26 cellular contexts compared by ENCODE assay signal in genomic region chr20:64005394-64005793, GRCh38. TPM values are rescaled to one million over a fixed set of nuclear protein-coding genes. Genes with fewer than 3 reads are reported as not detected.
DNase-seq lines count a peak whose midpoint lies in the region; ATAC-seq and TF ChIP-seq lines count a peak whose summit lies in the region.
"Had no signal": no experiment of that assay in that cellular context is flagged by ENCODE, and none has a peak within 500 bp of the region (broad histone marks: within the 10 kb centered on the region; RNA-seq: fewer than 3 reads in every experiment).

No MANE protein-coding gene starts in this region.

- no peak for ATAC-seq in activated T-cell treated with anti-CD3 and anti-CD28 coated beads, Interleukin-2, amount 50 U/mL, for 4 hours
- ATAC-seq in stimulated activated effector memory CD8-positive, alpha-beta T cell treated with anti-CD3 and anti-CD28 coated beads, Interleukin-12 subunit alpha, Interleukin-12 subunit beta, amount 100 ng/mL, for 72 hours: peak; percentile 62
- no peak for ATAC-seq in GM18873 (IDR thresholded peaks at IDR 0.05; ENCODE audit: low FRiP score, unreplicated experiment)
- ATAC-seq: naive thymus-derived CD4-positive, alpha-beta T cell had no signal

- no peak for TF ChIP-seq CTCF in NB4 (IDR thresholded peaks at IDR 0.05; ENCODE audit: low read depth, low read length)
- no peak for TF ChIP-seq CTCF in fibroblast of mammary gland (conservative IDR thresholded peaks at IDR 0.05; ENCODE audit: control insufficient read depth, insufficient read depth, low read depth, low read length)

- peaks cover 21% of the 10 kb centered on the region for H3K4me1 Mint-ChIP-seq in activated T-cell treated with anti-CD3 and anti-CD28 coated beads, Interleukin-2, amount 50 U/mL, for 24 hours (ENCODE audit: low read depth)
- peaks cover 46% of the 10 kb centered on the region for H3K4me1 Mint-ChIP-seq in activated T-cell treated with anti-CD3 and anti-CD28 coated beads, Interleukin-2, amount 50 U/mL, for 4 hours (ENCODE audit: low read depth)
- peaks cover 31% of the 10 kb centered on the region for H3K4me1 Mint-ChIP-seq in stimulated activated effector memory CD8-positive, alpha-beta T cell treated with anti-CD3 and anti-CD28 coated beads, Interleukin-12 subunit alpha, Interleukin-12 subunit beta, amount 100 ng/mL, for 72 hours
- H3K4me1 Mint-ChIP-seq: endodermal cell had no signal

- no peaks in the 10 kb centered on the region for H3K27me3 Mint-ChIP-seq in activated T-cell treated with anti-CD3 and anti-CD28 coated beads, Interleukin-2, amount 50 U/mL, for 24 hours
- H3K27me3 Mint-ChIP-seq in activated T-cell treated with anti-CD3 and anti-CD28 coated beads, Interleukin-2, amount 50 U/mL, for 4 hours (ENCODE audit: low read depth): no peaks in the 10 kb centered on the region
- H3K27me3 Mint-ChIP-seq: activated naive CD4-positive, alpha-beta T cell treated with anti-CD3 and anti-CD28 coated beads, Interleukin-2, amount 10 ng/mL, durations not matched to agents 7 days and 5 days; B cell; dendritic cell treated with granulocyte-macrophage colony-stimulating factor and Interleukin-4, amounts not matched to agents 40 ng/mL and 50 ng/mL, for 4 days; IgD-negative memory B cell; naive thymus-derived CD4-positive, alpha-beta T cell had no signal

- no peak overlapping the region for H3K4me3 Mint-ChIP-seq in activated T-cell treated with anti-CD3 and anti-CD28 coated beads, Interleukin-2, amount 50 U/mL, for 24 hours
- no peak overlapping the region for H3K4me3 Mint-ChIP-seq in activated T-cell treated with anti-CD3 and anti-CD28 coated beads, Interleukin-2, amount 50 U/mL, for 4 hours
- no peak overlapping the region for H3K4me3 Mint-ChIP-seq in stimulated activated effector memory CD8-positive, alpha-beta T cell treated with anti-CD3 and anti-CD28 coated beads, Interleukin-12 subunit alpha, Interleukin-12 subunit beta, amount 100 ng/mL, for 72 hours
- H3K4me3 Mint-ChIP-seq: activated naive CD4-positive, alpha-beta T cell treated with anti-CD3 and anti-CD28 coated beads, Interleukin-2, amount 10 ng/mL, durations not matched to agents 7 days and 5 days; B cell; dendritic cell treated with granulocyte-macrophage colony-stimulating factor and Interleukin-4, amounts not matched to agents 40 ng/mL and 50 ng/mL, for 4 days; endodermal cell; IgD-negative memory B cell had no signal

- no peak for DNase-seq in activated T-cell treated with anti-CD3 and anti-CD28 coated beads, Interleukin-2, amount 50 U/mL, for 24 hours
- no peak for DNase-seq in activated T-cell treated with anti-CD3 and anti-CD28 coated beads, Interleukin-2, amount 50 U/mL, for 4 hours
- DNase-seq in NB4 (ENCODE audit: low read depth) (peak; percentile 25), fibroblast of mammary gland (ENCODE audit: low read depth) (peak; percentile 60), globus pallidus (ENCODE audit: low spot score) (no peak), kidney glomerular epithelial cell (lab: John Stamatoyannopoulos, UW) (no peak)
- no peak for DNase-seq in stimulated activated effector memory CD8-positive, alpha-beta T cell treated with anti-CD3 and anti-CD28 coated beads, Interleukin-12 subunit alpha, Interleukin-12 subunit beta, amount 100 ng/mL, for 72 hours (ENCODE audit: low spot score in 2 of 2)
- DNase-seq: activated CD4-positive, alpha-beta T cell treated with anti-CD3 and anti-CD28 coated beads for 1 hour; activated naive CD4-positive, alpha-beta T cell treated with anti-CD3 and anti-CD28 coated beads, Interleukin-2, amount 10 ng/mL, durations not matched to agents 7 days and 5 days; caudate nucleus; endodermal cell; H7; islet precursor cell; midbrain; naive thymus-derived CD4-positive, alpha-beta T cell; NCI-H1417; NCI-H2081; NCI-H226; Peyer's patch; SHP77 treated with DMSO at 0.1 percent for 48 hours; transverse colon had no signal

- H3K27ac Mint-ChIP-seq in activated T-cell treated with anti-CD3 and anti-CD28 coated beads, Interleukin-2, amount 50 U/mL, for 24 hours: peak overlapping the region; percentile 41
- H3K27ac Mint-ChIP-seq in stimulated activated effector memory CD8-positive, alpha-beta T cell treated with anti-CD3 and anti-CD28 coated beads, Interleukin-12 subunit alpha, Interleukin-12 subunit beta, amount 100 ng/mL, for 72 hours: peak overlapping the region; percentile 66
- H3K27ac Mint-ChIP-seq: activated naive CD4-positive, alpha-beta T cell treated with anti-CD3 and anti-CD28 coated beads, Interleukin-2, amount 10 ng/mL, durations not matched to agents 7 days and 5 days; B cell; dendritic cell treated with granulocyte-macrophage colony-stimulating factor and Interleukin-4, amounts not matched to agents 40 ng/mL and 50 ng/mL, for 4 days; endodermal cell had no signal

- no peak overlapping the region for H3K4me3 ChIP-seq in NB4 (ENCODE audit: low read depth, low read length)
- H3K4me3 ChIP-seq in fibroblast of mammary gland (ENCODE audit: control insufficient read depth, low read depth, low read length): no peak overlapping the region
- H3K4me3 ChIP-seq: Peyer's patch, transverse colon had no signal

- H3K9me3 Mint-ChIP-seq in activated T-cell treated with anti-CD3 and anti-CD28 coated beads, Interleukin-2, amount 50 U/mL, for 24 hours: peaks cover 8% of the 10 kb centered on the region
- no peaks in the 10 kb centered on the region for H3K9me3 Mint-ChIP-seq in activated T-cell treated with anti-CD3 and anti-CD28 coated beads, Interleukin-2, amount 50 U/mL, for 4 hours
- H3K9me3 Mint-ChIP-seq in stimulated activated effector memory CD8-positive, alpha-beta T cell treated with anti-CD3 and anti-CD28 coated beads, Interleukin-12 subunit alpha, Interleukin-12 subunit beta, amount 100 ng/mL, for 72 hours: no peaks in the 10 kb centered on the region
- H3K9me3 Mint-ChIP-seq: IgD-negative memory B cell had no signal

- no peak for TF ChIP-seq POLR2A in NB4 (IDR thresholded peaks at IDR 0.05; ENCODE audit: extremely low read depth, insufficient read length)

- peaks cover 93% of the 10 kb centered on the region for H3K36me3 Mint-ChIP-seq in activated T-cell treated with anti-CD3 and anti-CD28 coated beads, Interleukin-2, amount 50 U/mL, for 24 hours (ENCODE audit: low read depth)
- H3K36me3 Mint-ChIP-seq in activated T-cell treated with anti-CD3 and anti-CD28 coated beads, Interleukin-2, amount 50 U/mL, for 4 hours (ENCODE audit: insufficient read depth): peaks cover 36% of the 10 kb centered on the region
- peaks cover 94% of the 10 kb centered on the region for H3K36me3 Mint-ChIP-seq in stimulated activated effector memory CD8-positive, alpha-beta T cell treated with anti-CD3 and anti-CD28 coated beads, Interleukin-12 subunit alpha, Interleukin-12 subunit beta, amount 100 ng/mL, for 72 hours

RNA-seq across cellular contexts. Expression of gene PRPF6, which starts 24.5 kb away (rescaled TPM):
- 100 to 1,000 TPM in 1 of 3 donors, 10 to 100 TPM in 2; 95.9 to 101 (median 98.7) TPM for total RNA-seq in activated T-cell treated with anti-CD3 and anti-CD28 coated beads, Interleukin-2, amount 50 U/mL, for 4 hours

RNA-seq across cellular contexts. Expression of gene SAMD10, which starts 26.0 kb away (rescaled TPM):
- total RNA-seq in activated T-cell treated with anti-CD3 and anti-CD28 coated beads, Interleukin-2, amount 50 U/mL, for 4 hours: 10 to 100 TPM; 14.6 to 17.4 (median 16.8) TPM
- total RNA-seq: G401 had no signal

RNA-seq across cellular contexts. Expression of gene C20orf204, which starts 30.6 kb away (rescaled TPM):
- 1 to 10 TPM; 2.6 to 3.9 (median 3.2) TPM for total RNA-seq in activated T-cell treated with anti-CD3 and anti-CD28 coated beads, Interleukin-2, amount 50 U/mL, for 4 hours

RNA-seq across cellular contexts. Expression of gene ZNF512B, which starts 35.7 kb away (rescaled TPM):
- 10 to 100 TPM; 19.8 to 21.0 (median 20.2) TPM for total RNA-seq in activated T-cell treated with anti-CD3 and anti-CD28 coated beads, Interleukin-2, amount 50 U/mL, for 4 hours

RNA-seq across cellular contexts. Expression of gene SOX18, which starts 44.0 kb away (rescaled TPM):
- under 1 TPM; 0.13 to 0.24 (median 0.24) TPM for total RNA-seq in activated T-cell treated with anti-CD3 and anti-CD28 coated beads, Interleukin-2, amount 50 U/mL, for 4 hours
- total RNA-seq: B cell had no signal

Comparison
In these comparisons a context has a peak if more than half of its experiments do, and no peak if none do; other contexts are left out.
1. DNase-seq: peak in NB4 (single experiment) and fibroblast of mammary gland (single experiment); none in activated T-cell treated with anti-CD3 and anti-CD28 coated beads, Interleukin-2, amount 50 U/mL, for 24 hours (single experiment), activated T-cell treated with anti-CD3 and anti-CD28 coated beads, Interleukin-2, amount 50 U/mL, for 4 hours (single experiment), stimulated activated effector memory CD8-positive, alpha-beta T cell treated with anti-CD3 and anti-CD28 coated beads, Interleukin-12 subunit alpha, Interleukin-12 subunit beta, amount 100 ng/mL, for 72 hours (0 of 2), globus pallidus (single experiment) and kidney glomerular epithelial cell (single experiment).